Comparison of ENCODE assay signal across 1 cellular context in genomic region chr17:1797323-1797722, GRCh38.
TF ChIP-seq lines count a peak whose summit lies in the region.

No MANE protein-coding gene starts in this region.

TF ChIP-seq in neural cell, 6 proteins besides CTCF, POLR2A, EP300 and RAD21:
- TF ChIP-seq, protein P1, sequence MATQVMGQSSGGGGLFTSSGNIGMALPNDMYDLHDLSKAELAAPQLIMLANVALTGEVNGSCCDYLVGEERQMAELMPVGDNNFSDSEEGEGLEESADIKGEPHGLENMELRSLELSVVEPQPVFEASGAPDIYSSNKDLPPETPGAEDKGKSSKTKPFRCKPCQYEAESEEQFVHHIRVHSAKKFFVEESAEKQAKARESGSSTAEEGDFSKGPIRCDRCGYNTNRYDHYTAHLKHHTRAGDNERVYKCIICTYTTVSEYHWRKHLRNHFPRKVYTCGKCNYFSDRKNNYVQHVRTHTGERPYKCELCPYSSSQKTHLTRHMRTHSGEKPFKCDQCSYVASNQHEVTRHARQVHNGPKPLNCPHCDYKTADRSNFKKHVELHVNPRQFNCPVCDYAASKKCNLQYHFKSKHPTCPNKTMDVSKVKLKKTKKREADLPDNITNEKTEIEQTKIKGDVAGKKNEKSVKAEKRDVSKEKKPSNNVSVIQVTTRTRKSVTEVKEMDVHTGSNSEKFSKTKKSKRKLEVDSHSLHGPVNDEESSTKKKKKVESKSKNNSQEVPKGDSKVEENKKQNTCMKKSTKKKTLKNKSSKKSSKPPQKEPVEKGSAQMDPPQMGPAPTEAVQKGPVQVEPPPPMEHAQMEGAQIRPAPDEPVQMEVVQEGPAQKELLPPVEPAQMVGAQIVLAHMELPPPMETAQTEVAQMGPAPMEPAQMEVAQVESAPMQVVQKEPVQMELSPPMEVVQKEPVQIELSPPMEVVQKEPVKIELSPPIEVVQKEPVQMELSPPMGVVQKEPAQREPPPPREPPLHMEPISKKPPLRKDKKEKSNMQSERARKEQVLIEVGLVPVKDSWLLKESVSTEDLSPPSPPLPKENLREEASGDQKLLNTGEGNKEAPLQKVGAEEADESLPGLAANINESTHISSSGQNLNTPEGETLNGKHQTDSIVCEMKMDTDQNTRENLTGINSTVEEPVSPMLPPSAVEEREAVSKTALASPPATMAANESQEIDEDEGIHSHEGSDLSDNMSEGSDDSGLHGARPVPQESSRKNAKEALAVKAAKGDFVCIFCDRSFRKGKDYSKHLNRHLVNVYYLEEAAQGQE (IDR thresholded peaks at IDR 0.05; ENCODE audit: borderline replicate concordance): no peak
- TF ChIP-seq TAF1 (IDR thresholded peaks at IDR 0.05; ENCODE audit: low read depth) (no peak), POLR2AphosphoS5 (IDR thresholded peaks at IDR 0.05) (no peak), MXI1 (conservative IDR thresholded peaks at IDR 0.05; ENCODE audit: poor library complexity, severe bottlenecking) (no peak), SMC3 (conservative IDR thresholded peaks at IDR 0.05; ENCODE audit: poor library complexity) (no peak), EZH2 (IDR thresholded peaks at IDR 0.05; ENCODE audit: borderline replicate concordance, insufficient read depth, low read length, poor library complexity, severe bottlenecking) (no peak)
